In the genomic region with DNA sequence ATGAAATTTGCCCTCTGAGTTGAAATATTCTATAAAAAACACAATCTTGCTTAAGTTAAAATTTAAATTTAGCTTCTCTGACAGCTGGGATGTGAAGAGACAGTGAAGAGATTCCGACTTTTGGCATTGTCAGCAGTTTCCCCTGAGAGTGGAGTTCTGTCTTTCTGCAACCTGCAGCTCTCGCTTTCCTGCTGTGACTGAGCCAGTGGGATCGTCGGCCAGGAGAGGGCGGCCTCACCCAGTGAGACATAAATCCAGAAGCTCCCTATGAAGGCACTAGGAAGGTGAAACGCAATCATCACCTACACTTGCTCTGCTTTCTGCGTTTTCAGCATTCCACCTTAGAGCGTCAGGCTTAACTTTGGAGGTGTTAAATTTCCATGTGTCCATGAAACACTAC, we compare ENCODE assay signal across 1 cellular context.
TF ChIP-seq lines count a peak whose summit lies in the region.

No MANE protein-coding gene starts in this region.

TF ChIP-seq in HepG2, 621 proteins besides CTCF, POLR2A, EP300 and RAD21 (continued from another document):
- TF ChIP-seq, protein P1, sequence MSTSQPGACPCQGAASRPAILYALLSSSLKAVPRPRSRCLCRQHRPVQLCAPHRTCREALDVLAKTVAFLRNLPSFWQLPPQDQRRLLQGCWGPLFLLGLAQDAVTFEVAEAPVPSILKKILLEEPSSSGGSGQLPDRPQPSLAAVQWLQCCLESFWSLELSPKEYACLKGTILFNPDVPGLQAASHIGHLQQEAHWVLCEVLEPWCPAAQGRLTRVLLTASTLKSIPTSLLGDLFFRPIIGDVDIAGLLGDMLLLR (CRISPR knock-in tag; IDR thresholded peaks at IDR 0.05): peak; percentile 19; the same call in 1 of the 2 replicates
- TF ChIP-seq IKZF1 (IDR thresholded peaks at IDR 0.05) (no peak), SOX6 (IDR thresholded peaks at IDR 0.05) (no peak), SOX6 (CRISPR knock-in tag; IDR thresholded peaks at IDR 0.05) (peak; percentile 46; the same call in 1 of the 2 replicates), PHF8 (CRISPR knock-in tag; IDR thresholded peaks at IDR 0.05) (no peak), SOX13 (IDR thresholded peaks at IDR 0.05) (no peak), SOX13 (CRISPR knock-in tag; conservative IDR thresholded peaks at IDR 0.05 in 1 of 2, IDR thresholded peaks at IDR 0.05 in 1 of 2) (0 out of 4 replicates have a peak, but pooled peaks of 1 of the 2 experiments have one; percentile 4), CEBPG (CRISPR knock-in tag; IDR thresholded peaks at IDR 0.05) (peak; percentile 33; the same call in 1 of the 2 replicates), KLF16 (CRISPR knock-in tag; IDR thresholded peaks at IDR 0.05) (0 out of 4 replicates have a peak, but pooled peaks of 1 of the 2 experiments have one; percentile 24), FOXO1 (CRISPR knock-in tag; IDR thresholded peaks at IDR 0.05) (0 out of 2 replicates have a peak, but pooled peaks have one; percentile 39), ZKSCAN8 (CRISPR knock-in tag; IDR thresholded peaks at IDR 0.05; ENCODE audit: borderline replicate concordance) (no peak)
- TF ChIP-seq, protein P2, sequence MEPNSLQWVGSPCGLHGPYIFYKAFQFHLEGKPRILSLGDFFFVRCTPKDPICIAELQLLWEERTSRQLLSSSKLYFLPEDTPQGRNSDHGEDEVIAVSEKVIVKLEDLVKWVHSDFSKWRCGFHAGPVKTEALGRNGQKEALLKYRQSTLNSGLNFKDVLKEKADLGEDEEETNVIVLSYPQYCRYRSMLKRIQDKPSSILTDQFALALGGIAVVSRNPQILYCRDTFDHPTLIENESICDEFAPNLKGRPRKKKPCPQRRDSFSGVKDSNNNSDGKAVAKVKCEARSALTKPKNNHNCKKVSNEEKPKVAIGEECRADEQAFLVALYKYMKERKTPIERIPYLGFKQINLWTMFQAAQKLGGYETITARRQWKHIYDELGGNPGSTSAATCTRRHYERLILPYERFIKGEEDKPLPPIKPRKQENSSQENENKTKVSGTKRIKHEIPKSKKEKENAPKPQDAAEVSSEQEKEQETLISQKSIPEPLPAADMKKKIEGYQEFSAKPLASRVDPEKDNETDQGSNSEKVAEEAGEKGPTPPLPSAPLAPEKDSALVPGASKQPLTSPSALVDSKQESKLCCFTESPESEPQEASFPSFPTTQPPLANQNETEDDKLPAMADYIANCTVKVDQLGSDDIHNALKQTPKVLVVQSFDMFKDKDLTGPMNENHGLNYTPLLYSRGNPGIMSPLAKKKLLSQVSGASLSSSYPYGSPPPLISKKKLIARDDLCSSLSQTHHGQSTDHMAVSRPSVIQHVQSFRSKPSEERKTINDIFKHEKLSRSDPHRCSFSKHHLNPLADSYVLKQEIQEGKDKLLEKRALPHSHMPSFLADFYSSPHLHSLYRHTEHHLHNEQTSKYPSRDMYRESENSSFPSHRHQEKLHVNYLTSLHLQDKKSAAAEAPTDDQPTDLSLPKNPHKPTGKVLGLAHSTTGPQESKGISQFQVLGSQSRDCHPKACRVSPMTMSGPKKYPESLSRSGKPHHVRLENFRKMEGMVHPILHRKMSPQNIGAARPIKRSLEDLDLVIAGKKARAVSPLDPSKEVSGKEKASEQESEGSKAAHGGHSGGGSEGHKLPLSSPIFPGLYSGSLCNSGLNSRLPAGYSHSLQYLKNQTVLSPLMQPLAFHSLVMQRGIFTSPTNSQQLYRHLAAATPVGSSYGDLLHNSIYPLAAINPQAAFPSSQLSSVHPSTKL (CRISPR knock-in tag; IDR thresholded peaks at IDR 0.05): peak; percentile 38; the same call in 1 of the 2 replicates
- TF ChIP-seq, protein P3, sequence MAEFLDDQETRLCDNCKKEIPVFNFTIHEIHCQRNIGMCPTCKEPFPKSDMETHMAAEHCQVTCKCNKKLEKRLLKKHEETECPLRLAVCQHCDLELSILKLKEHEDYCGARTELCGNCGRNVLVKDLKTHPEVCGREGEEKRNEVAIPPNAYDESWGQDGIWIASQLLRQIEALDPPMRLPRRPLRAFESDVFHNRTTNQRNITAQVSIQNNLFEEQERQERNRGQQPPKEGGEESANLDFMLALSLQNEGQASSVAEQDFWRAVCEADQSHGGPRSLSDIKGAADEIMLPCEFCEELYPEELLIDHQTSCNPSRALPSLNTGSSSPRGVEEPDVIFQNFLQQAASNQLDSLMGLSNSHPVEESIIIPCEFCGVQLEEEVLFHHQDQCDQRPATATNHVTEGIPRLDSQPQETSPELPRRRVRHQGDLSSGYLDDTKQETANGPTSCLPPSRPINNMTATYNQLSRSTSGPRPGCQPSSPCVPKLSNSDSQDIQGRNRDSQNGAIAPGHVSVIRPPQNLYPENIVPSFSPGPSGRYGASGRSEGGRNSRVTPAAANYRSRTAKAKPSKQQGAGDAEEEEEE (CRISPR knock-in tag; IDR thresholded peaks at IDR 0.05; ENCODE audit: borderline replicate concordance): no peak
- TF ChIP-seq, protein P4, sequence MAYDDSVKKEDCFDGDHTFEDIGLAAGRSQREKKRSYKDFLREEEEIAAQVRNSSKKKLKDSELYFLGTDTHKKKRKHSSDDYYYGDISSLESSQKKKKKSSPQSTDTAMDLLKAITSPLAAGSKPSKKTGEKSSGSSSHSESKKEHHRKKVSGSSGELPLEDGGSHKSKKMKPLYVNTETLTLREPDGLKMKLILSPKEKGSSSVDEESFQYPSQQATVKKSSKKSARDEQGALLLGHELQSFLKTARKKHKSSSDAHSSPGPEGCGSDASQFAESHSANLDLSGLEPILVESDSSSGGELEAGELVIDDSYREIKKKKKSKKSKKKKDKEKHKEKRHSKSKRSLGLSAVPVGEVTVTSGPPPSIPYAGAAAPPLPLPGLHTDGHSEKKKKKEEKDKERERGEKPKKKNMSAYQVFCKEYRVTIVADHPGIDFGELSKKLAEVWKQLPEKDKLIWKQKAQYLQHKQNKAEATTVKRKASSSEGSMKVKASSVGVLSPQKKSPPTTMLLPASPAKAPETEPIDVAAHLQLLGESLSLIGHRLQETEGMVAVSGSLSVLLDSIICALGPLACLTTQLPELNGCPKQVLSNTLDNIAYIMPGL (CRISPR knock-in tag; IDR thresholded peaks at IDR 0.05; ENCODE audit: borderline replicate concordance in 1 of 2, low read depth in 1 of 2): peak; percentile 52 to 54; a peak in 1 of 4 replicates
- TF ChIP-seq, protein P5, sequence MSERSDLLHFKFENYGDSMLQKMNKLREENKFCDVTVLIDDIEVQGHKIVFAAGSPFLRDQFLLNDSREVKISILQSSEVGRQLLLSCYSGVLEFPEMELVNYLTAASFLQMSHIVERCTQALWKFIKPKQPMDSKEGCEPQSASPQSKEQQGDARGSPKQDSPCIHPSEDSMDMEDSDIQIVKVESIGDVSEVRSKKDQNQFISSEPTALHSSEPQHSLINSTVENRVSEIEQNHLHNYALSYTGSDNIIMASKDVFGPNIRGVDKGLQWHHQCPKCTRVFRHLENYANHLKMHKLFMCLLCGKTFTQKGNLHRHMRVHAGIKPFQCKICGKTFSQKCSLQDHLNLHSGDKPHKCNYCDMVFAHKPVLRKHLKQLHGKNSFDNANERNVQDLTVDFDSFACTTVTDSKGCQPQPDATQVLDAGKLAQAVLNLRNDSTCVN (CRISPR knock-in tag; IDR thresholded peaks at IDR 0.05; ENCODE audit: borderline replicate concordance): peak; percentile 29; the same call in 1 of the 2 replicates
